ENCODE assay signal across 8 cellular contexts in genomic region chrX:14032383-14032782, GRCh38. TPM values are rescaled to one million over a fixed set of nuclear protein-coding genes. Genes with fewer than 3 reads are reported as not detected.
DNase-seq lines count a peak whose midpoint lies in the region; FAIRE-seq and TF ChIP-seq lines count a peak whose summit lies in the region.

No MANE protein-coding gene starts in this region.

- H3K27ac Mint-ChIP-seq in osteocyte (ENCODE audit: unreplicated experiment), result no peak overlapping the region

- FAIRE-seq in urothelium cell line (lab: Jason Lieb, UNC), result no peak

- peaks cover 17% of the 10 kb centered on the region for H3K27me3 Mint-ChIP-seq in osteocyte (ENCODE audit: unreplicated experiment)

- DNase-seq in AG09309 (ENCODE audit: low read depth) (no peak), HAP-1 (ENCODE audit: low spot score in 2 of 2) (peak; percentile 74 to 80), NOMO-1 treated with dmso at 0.1 percent for 144 hours (lab: John Stamatoyannopoulos, UW; ENCODE audit: unreplicated experiment) (peak; percentile 27), activated T-cell treated with anti-CD3 and anti-CD28 coated beads for 4 hours (peak; percentile 48), esophagus squamous epithelium (lab: John Stamatoyannopoulos, UW) (no peak), osteocyte (ENCODE audit: extremely low spot score, unreplicated experiment) (no peak), urothelium cell line (ENCODE audit: low spot score) (no peak), GF-D8 (lab: John Stamatoyannopoulos, UW) (no peak)

- WGBS in esophagus squamous epithelium, 2 donors, result 0% methylated on average over 2 of the region's 2 CpGs

- no peaks in the 10 kb centered on the region for H3K36me3 Mint-ChIP-seq in osteocyte (ENCODE audit: unreplicated experiment)

- H3K4me1 ChIP-seq in HAP-1 (peaks cover 23% of the 10 kb centered on the region), esophagus squamous epithelium (peaks cover 0 to 33% (median 3%) of the 10 kb centered on the region in 3 donors)

- no peak for TF ChIP-seq POLR2A in esophagus squamous epithelium (IDR thresholded peaks at IDR 0.05)

- in situ Hi-C loops in HAP-1 (cut with MboI; ENCODE audit: low sequenced_read_pairs), result loop anchor here (5.0 to 25.0 kb wide), 4 partner anchors 288 to 1070 kb away; no protein-coding TSS in a partner anchor

- peaks cover 14% of the 10 kb centered on the region for H3K4me1 Mint-ChIP-seq in osteocyte (ENCODE audit: unreplicated experiment)

- H3K27me3 ChIP-seq in HAP-1 (ENCODE audit: low read depth), result peaks cover 14% of the 10 kb centered on the region; the same call in 1 of the 2 replicates
- no peaks in the 10 kb centered on the region for H3K27me3 ChIP-seq in esophagus squamous epithelium

- H3K4me3 Mint-ChIP-seq in osteocyte (ENCODE audit: unreplicated experiment), result no peak overlapping the region

- no peaks in the 10 kb centered on the region for H3K36me3 ChIP-seq in HAP-1 (replicated peaks)
- H3K36me3 ChIP-seq in esophagus squamous epithelium, result no peaks in the 10 kb centered on the region

- H3K9me3 ChIP-seq in HAP-1 (no peaks in the 10 kb centered on the region; the same call in 1 of the 2 replicates), esophagus squamous epithelium (no peaks in the 10 kb centered on the region)

- intact Hi-C loops in esophagus squamous epithelium (cut with DNase I), result loop anchor here (5.0 to 10.0 kb wide), 3 partner anchors 278 to 530 kb away; no protein-coding TSS in a partner anchor

- peaks cover 5% of the 10 kb centered on the region for H3K9me3 Mint-ChIP-seq in osteocyte (ENCODE audit: unreplicated experiment)

- TF ChIP-seq CTCF in AG09309 (IDR thresholded peaks at IDR 0.05; ENCODE audit: control insufficient read depth, insufficient read depth, low read depth, low read length, missing control alignments), result peak; percentile 68
- TF ChIP-seq CTCF in esophagus squamous epithelium (IDR thresholded peaks at IDR 0.05), result peak; percentile 71 to 85 (median 74)
- TF ChIP-seq CTCF in osteocyte (IDR thresholded peaks at IDR 0.05), result peak; percentile 76

- no peak overlapping the region for H3K4me3 ChIP-seq in AG09309 (ENCODE audit: control insufficient read depth, low read depth, low read length)
- no peak overlapping the region for H3K4me3 ChIP-seq in HAP-1
- H3K4me3 ChIP-seq in esophagus squamous epithelium, result no peak overlapping the region

- H3K27ac ChIP-seq in esophagus squamous epithelium, result no peak overlapping the region

RNA-seq across cellular contexts. Expression of gene GEMIN8, which starts 2.7 kb away (rescaled TPM):
- total RNA-seq in esophagus squamous epithelium (10 to 100 TPM; 12.2 to 20.8 (median 15.7) TPM), osteocyte (20.0 and 22.9 TPM in 2 replicates)

Comparison
In these comparisons a context has a peak if more than half of its experiments do, and no peak if none do; other contexts are left out.
1. DNase-seq: peak in HAP-1 (2 of 2), NOMO-1 treated with dmso at 0.1 percent for 144 hours (single experiment) and activated T-cell treated with anti-CD3 and anti-CD28 coated beads for 4 hours (single experiment); none in AG09309 (single experiment), esophagus squamous epithelium (single experiment), osteocyte (single experiment), urothelium cell line (single experiment) and GF-D8 (single experiment).
2. Peak in every context shown above with its lines, with median percentiles within 50 percentile points of each other: CTCF ChIP-seq.